Comparison of ENCODE assay signal across 2 cellular contexts in genomic region chr11:12016246-12016645, GRCh38.
TF ChIP-seq lines count a peak whose summit lies in the region.

No MANE protein-coding gene starts in this region.

TF ChIP-seq in A549, 52 proteins besides CTCF, POLR2A, EP300 and RAD21 (continued from another document):
- TF ChIP-seq ATOH8 (CRISPR knock-in tag; IDR thresholded peaks at IDR 0.05; ENCODE audit: low read depth) (no peak), CHD4 (IDR thresholded peaks at IDR 0.05; ENCODE audit: borderline replicate concordance) (no peak), EHF (CRISPR knock-in tag; IDR thresholded peaks at IDR 0.05) (no peak), HOXB13 (CRISPR knock-in tag; IDR thresholded peaks at IDR 0.05; ENCODE audit: low read depth) (no peak), PBX3 (IDR thresholded peaks at IDR 0.05) (no peak), HOXB5 (CRISPR knock-in tag; IDR thresholded peaks at IDR 0.05) (no peak), CHD2 (IDR thresholded peaks at IDR 0.05; ENCODE audit: low read length, partially characterized antibody) (no peak), HMGXB4 (CRISPR knock-in tag; IDR thresholded peaks at IDR 0.05; ENCODE audit: borderline replicate concordance) (no peak), RARB (CRISPR knock-in tag; IDR thresholded peaks at IDR 0.05) (no peak), BCL3 (IDR thresholded peaks at IDR 0.05) (no peak), MAZ (IDR thresholded peaks at IDR 0.05; ENCODE audit: borderline replicate concordance, low read depth, low read length) (no peak), ELK1 (IDR thresholded peaks at IDR 0.05; ENCODE audit: low read depth, low read length) (no peak), RCOR1 (IDR thresholded peaks at IDR 0.05; ENCODE audit: low read depth, low read length) (no peak)

TF ChIP-seq in HCT116, 20 proteins besides CTCF, POLR2A, EP300 and RAD21 (continued from another document):
- TF ChIP-seq REST (IDR thresholded peaks at IDR 0.05; ENCODE audit: low read depth): no peak
- no peak for TF ChIP-seq ELF1 (IDR thresholded peaks at IDR 0.05; ENCODE audit: borderline replicate concordance, low read depth)
- no peak for TF ChIP-seq ZBTB33 (IDR thresholded peaks at IDR 0.05; ENCODE audit: extremely low read depth, insufficient replicate concordance, low read length)
